ENCODE assay signal across 16 cellular contexts in the genomic region with DNA sequence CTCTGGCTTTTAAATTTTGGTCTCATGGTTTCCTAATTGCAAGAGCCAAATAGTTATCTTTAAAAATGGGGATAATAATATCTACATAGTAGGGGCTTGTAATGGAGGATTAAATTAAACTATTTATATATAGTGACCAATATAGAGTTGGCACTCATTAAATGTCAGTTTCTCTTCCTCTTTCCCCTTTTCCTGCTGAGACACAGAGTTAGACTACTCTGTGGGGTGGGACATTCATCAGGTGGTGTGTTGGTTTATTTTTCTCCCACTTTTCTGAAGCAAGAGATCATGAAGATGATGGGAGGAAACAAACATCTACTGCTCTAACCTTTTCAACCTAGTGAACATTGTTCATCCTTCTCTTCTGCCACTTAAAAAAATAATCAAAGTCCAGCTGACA. TPM values are rescaled to one million over a fixed set of nuclear protein-coding genes. Genes with fewer than 3 reads are reported as not detected.
DNase-seq lines count a peak whose midpoint lies in the region; ATAC-seq and TF ChIP-seq lines count a peak whose summit lies in the region.
"Had no signal": no experiment of that assay in that cellular context is flagged by ENCODE, and none has a peak within 500 bp of the region (broad histone marks: within the 10 kb centered on the region; RNA-seq: fewer than 3 reads in every experiment).

No MANE protein-coding gene starts in this region.

- H3K9me3 ChIP-seq in upper lobe of left lung: no peaks in the 10 kb centered on the region
- H3K9me3 ChIP-seq: heart left ventricle had no signal

- no peaks in the 10 kb centered on the region for H3K36me3 ChIP-seq in upper lobe of left lung
- H3K36me3 ChIP-seq: heart left ventricle had no signal

- no peak for TF ChIP-seq CTCF in upper lobe of left lung (IDR thresholded peaks at IDR 0.05)

- CTCF ChIA-PET in T-cell (lab: Charles Lee): interaction anchor here (0.5 to 2.9 kb wide), 4 partner anchors 9 to 728 kb away, joined by 3 to 8 read pairs (median 5); no protein-coding TSS in a partner anchor

- H3K27me3 Mint-ChIP-seq in T-cell (no peaks in the 10 kb centered on the region), memory B cell (no peaks in the 10 kb centered on the region)

- H3K36me3 Mint-ChIP-seq in T-cell: no peaks in the 10 kb centered on the region
- no peaks in the 10 kb centered on the region for H3K36me3 Mint-ChIP-seq in memory B cell
- H3K36me3 Mint-ChIP-seq: type B pancreatic cell had no signal

- POLR2A ChIA-PET in T-cell (lab: Charles Lee): no interaction called here

- ATAC-seq in T-cell (replicated peaks in 1 of 4) (no peak), memory B cell (ENCODE audit: low read depth) (peak; percentile 66), upper lobe of left lung (ENCODE audit: low FRiP score in 2 of 2) (no peak)
- ATAC-seq: heart left ventricle had no signal

- no peak for TF ChIP-seq EP300 in upper lobe of left lung (IDR thresholded peaks at IDR 0.05)

- H3K27ac ChIP-seq in upper lobe of left lung: no peak overlapping the region
- H3K27ac ChIP-seq: 22Rv1, dorsolateral prefrontal cortex had no signal

- H3K4me3 ChIP-seq in upper lobe of left lung: no peak overlapping the region
- H3K4me3 ChIP-seq: dorsolateral prefrontal cortex, heart left ventricle had no signal

- H3K27me3 ChIP-seq in upper lobe of left lung: no peaks in the 10 kb centered on the region
- H3K27me3 ChIP-seq: dorsolateral prefrontal cortex, heart left ventricle had no signal

- TF ChIP-seq POLR2A in GM19193 (IDR thresholded peaks at IDR 0.05; ENCODE audit: extremely low read depth, insufficient read depth, insufficient read length) (peak; percentile 8), upper lobe of left lung (IDR thresholded peaks at IDR 0.05) (no peak)

- peaks cover 13 to 47% (median 20%) of the 10 kb centered on the region in 4 donors for H3K4me1 ChIP-seq in upper lobe of left lung

- H3K27ac Mint-ChIP-seq in T-cell (peak overlapping the region; percentile 93), memory B cell (peak overlapping the region; percentile 89)
- H3K27ac Mint-ChIP-seq: type B pancreatic cell had no signal

- H3K4me3 Mint-ChIP-seq in T-cell (peak overlapping the region in 1 of 3 donors; percentile 64), memory B cell (peak overlapping the region; percentile 68)
- H3K4me3 Mint-ChIP-seq: type B pancreatic cell had no signal

- H3K9me3 Mint-ChIP-seq in T-cell (no peaks in the 10 kb centered on the region), memory B cell (no peaks in the 10 kb centered on the region)
- H3K9me3 Mint-ChIP-seq: type B pancreatic cell had no signal

- H3K4me1 Mint-ChIP-seq in T-cell (peaks cover 81 to 92% (median 90%) of the 10 kb centered on the region in 3 donors), memory B cell (peaks cover 63% of the 10 kb centered on the region)

- DNase-seq in NOMO-1 treated with DMSO at 0.1 percent for 48 hours (lab: John Stamatoyannopoulos, UW; ENCODE audit: unreplicated experiment): peak; percentile 37
- DNase-seq in NOMO-1 treated with dmso at 0.1 percent for 144 hours (lab: John Stamatoyannopoulos, UW; ENCODE audit: unreplicated experiment): no peak
- DNase-seq in T-cell: no peak
- no peak for DNase-seq in memory B cell (ENCODE audit: low spot score in 2 of 2)
- DNase-seq in D341Med (ENCODE audit: low spot score): no peak
- no peak for DNase-seq in upper lobe of left lung
- DNase-seq in NK-92 (lab: John Stamatoyannopoulos, UW; ENCODE audit: unreplicated experiment): no peak
- DNase-seq: activated gamma-delta T cell, C1 segment of cervical spinal cord, dorsolateral prefrontal cortex, heart left ventricle, islet precursor cell, NCI-H2081 treated with DMSO at 0.1 percent for 48 hours had no signal

RNA-seq across cellular contexts. Expression of a gene that starts 17.3 kb away (rescaled TPM):
- 100 to 1,000 TPM in 4 of 5 donors, 10 to 100 TPM in 1; 95.0 to 108 (median 103) TPM for total RNA-seq in T-cell
- total RNA-seq in upper lobe of left lung: 100 to 1,000 TPM in 2 of 6 donors, 10 to 100 TPM in 4; 16.8 to 115 (median 82.6) TPM
